Comparison of ENCODE assay signal across 8 cellular contexts in the genomic region with DNA sequence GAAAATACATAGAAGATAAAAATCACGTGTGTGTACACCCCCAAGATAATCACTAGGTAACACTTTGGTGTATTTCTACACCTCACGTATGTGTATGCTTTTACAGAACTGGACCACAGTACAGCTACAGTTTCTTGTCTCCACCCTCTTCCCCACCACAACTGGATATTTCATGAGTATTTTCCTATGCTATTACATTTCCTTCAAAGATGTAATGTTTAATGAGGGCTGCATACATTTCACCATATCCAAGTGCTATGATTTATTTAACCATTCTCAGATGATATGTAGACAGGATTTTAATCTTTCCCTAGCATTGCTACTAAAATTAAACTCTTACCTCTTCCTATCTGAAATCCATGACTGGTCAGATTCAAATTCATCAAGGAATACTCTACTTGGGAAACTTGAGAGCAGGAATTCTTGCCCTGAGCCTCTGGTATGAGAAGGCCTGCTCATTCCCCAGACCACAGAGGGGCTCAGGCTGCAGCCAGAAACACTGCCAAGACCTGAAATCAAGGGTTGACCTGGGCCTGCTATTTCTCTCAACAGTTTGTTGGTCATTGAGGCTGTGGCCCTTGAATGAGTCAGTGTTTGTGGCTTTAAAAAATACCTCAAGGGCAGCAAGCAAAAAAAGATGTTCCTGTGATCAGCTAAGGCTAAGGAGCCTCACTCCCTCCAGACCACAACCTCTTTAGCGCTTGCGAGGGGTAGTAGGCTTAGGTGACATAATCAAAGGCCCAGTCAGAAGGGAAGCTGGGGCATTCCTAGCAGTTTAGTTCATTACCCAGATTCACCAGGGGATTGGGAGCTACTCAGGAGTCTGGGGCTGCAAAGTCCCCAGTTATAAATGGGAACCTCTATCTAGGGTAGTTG. TPM values are rescaled to one million over a fixed set of nuclear protein-coding genes. Genes with fewer than 3 reads are reported as not detected.
DNase-seq lines count a peak whose midpoint lies in the region; ATAC-seq and TF ChIP-seq lines count a peak whose summit lies in the region.

No MANE protein-coding gene starts in this region.

- peak overlapping the region; percentile 32 to 98 (median 94) for H3K27ac Mint-ChIP-seq in brain
- no peak overlapping the region for H3K27ac Mint-ChIP-seq in naive thymus-derived CD4-positive, alpha-beta T cell

- H3K36me3 ChIP-seq in naive thymus-derived CD4-positive, alpha-beta T cell (ENCODE audit: control insufficient read depth in 2 of 3, insufficient read depth in 3 of 3, low read length in 3 of 3), result no peaks in the 10 kb centered on the region

- H3K9me3 ChIP-seq in naive thymus-derived CD4-positive, alpha-beta T cell (ENCODE audit: control insufficient read depth in 2 of 3, low read length in 3 of 3), result no peaks in the 10 kb centered on the region

- H3K4me1 Mint-ChIP-seq in brain, result peaks cover 69% of the 10 kb centered on the region
- H3K4me1 Mint-ChIP-seq in naive thymus-derived CD4-positive, alpha-beta T cell, result peaks cover 0 to 28% (median 0%) of the 10 kb centered on the region in 7 donors

- TF ChIP-seq CTCF in brain (conservative IDR thresholded peaks at IDR 0.05), result no peak
- no peak for TF ChIP-seq CTCF in omental fat pad (IDR thresholded peaks at IDR 0.05)

- H3K4me3 Mint-ChIP-seq in brain, result peak overlapping the region in 1 of 5 experiments; percentile 17
- H3K4me3 Mint-ChIP-seq in naive thymus-derived CD4-positive, alpha-beta T cell, result no peak overlapping the region

- intact Hi-C loops in naive thymus-derived CD4-positive, alpha-beta T cell (cut with micrococcal nuclease), result no loop called here

- CTCF ChIA-PET in naive thymus-derived CD4-positive, alpha-beta T cell (lab: Charles Lee), result interaction anchor here (0.6 kb wide), 1 partner anchor 159 kb away, joined by 3 read pairs; no protein-coding TSS in a partner anchor

- H3K4me1 ChIP-seq in naive thymus-derived CD4-positive, alpha-beta T cell (ENCODE audit: control insufficient read depth in 2 of 2, insufficient read depth in 2 of 2, low read length in 2 of 2), result no peaks in the 10 kb centered on the region

- POLR2A ChIA-PET in naive thymus-derived CD4-positive, alpha-beta T cell (lab: Charles Lee), result no interaction called here

- H3K9me3 Mint-ChIP-seq in brain, result no peaks in the 10 kb centered on the region
- H3K9me3 Mint-ChIP-seq in naive thymus-derived CD4-positive, alpha-beta T cell, result no peaks in the 10 kb centered on the region

- ATAC-seq in GM19463 (IDR thresholded peaks at IDR 0.05; ENCODE audit: unreplicated experiment) (peak; percentile 89), HG03469 (IDR thresholded peaks at IDR 0.05; ENCODE audit: unreplicated experiment) (peak; percentile 61), omental fat pad (ENCODE audit: low FRiP score) (no peak)
- no peak for ATAC-seq in naive thymus-derived CD4-positive, alpha-beta T cell

- H3K27me3 Mint-ChIP-seq in brain, result no peaks in the 10 kb centered on the region
- peaks cover 0 to 2% (median 0%) of the 10 kb centered on the region in 5 donors for H3K27me3 Mint-ChIP-seq in naive thymus-derived CD4-positive, alpha-beta T cell

- no peaks in the 10 kb centered on the region for H3K27me3 ChIP-seq in naive thymus-derived CD4-positive, alpha-beta T cell (ENCODE audit: control insufficient read depth in 2 of 2, insufficient read depth in 2 of 2, low read length in 2 of 2)

- DNase-seq in AG08395 (ENCODE audit: low spot score) (peak; percentile 92), omental fat pad (ENCODE audit: low spot score) (no peak), amygdala (lab: John Stamatoyannopoulos, UW) (no peak), NCI-H1436 (lab: John Stamatoyannopoulos, UW) (no peak)
- no peak for DNase-seq in naive thymus-derived CD4-positive, alpha-beta T cell

- H3K36me3 Mint-ChIP-seq in brain, result no peaks in the 10 kb centered on the region
- H3K36me3 Mint-ChIP-seq in naive thymus-derived CD4-positive, alpha-beta T cell, result peaks cover 0 to 1% (median 0%) of the 10 kb centered on the region in 5 donors

- H3K4me3 ChIP-seq in naive thymus-derived CD4-positive, alpha-beta T cell (ENCODE audit: low read length), result no peak overlapping the region

- no peak overlapping the region for H3K27ac ChIP-seq in naive thymus-derived CD4-positive, alpha-beta T cell (ENCODE audit: low read depth, low read length)

RNA-seq across cellular contexts. Expression of gene ABTB2, which starts 55.5 kb away (rescaled TPM):
- polyA plus RNA-seq in brain (ENCODE audit: insufficient read depth, low read depth, low replicate concordance), result 7.0 TPM
- 1 to 10 TPM in 1 of 5 experiments, under 1 TPM in 4; 0.22 to 5.3 (median 0.61) TPM for total RNA-seq in naive thymus-derived CD4-positive, alpha-beta T cell
- polyA plus RNA-seq in naive thymus-derived CD4-positive, alpha-beta T cell, result under 1 TPM; 0.03 to 0.26 TPM
- total RNA-seq in omental fat pad, result 1 to 10 TPM; 3.4 to 6.2 (median 4.2) TPM

Comparison
In these comparisons a context has a peak if more than half of its experiments do, and no peak if none do; other contexts are left out.
1. ATAC-seq: peak in GM19463 (single experiment) and HG03469 (single experiment); none in naive thymus-derived CD4-positive, alpha-beta T cell (single experiment) and omental fat pad (single experiment).
2. H3K27ac Mint-ChIP-seq: peak in brain (5 of 5); none in naive thymus-derived CD4-positive, alpha-beta T cell (0 of 9).